Comparison of ENCODE assay signal across 11 cellular contexts in the genomic region with DNA sequence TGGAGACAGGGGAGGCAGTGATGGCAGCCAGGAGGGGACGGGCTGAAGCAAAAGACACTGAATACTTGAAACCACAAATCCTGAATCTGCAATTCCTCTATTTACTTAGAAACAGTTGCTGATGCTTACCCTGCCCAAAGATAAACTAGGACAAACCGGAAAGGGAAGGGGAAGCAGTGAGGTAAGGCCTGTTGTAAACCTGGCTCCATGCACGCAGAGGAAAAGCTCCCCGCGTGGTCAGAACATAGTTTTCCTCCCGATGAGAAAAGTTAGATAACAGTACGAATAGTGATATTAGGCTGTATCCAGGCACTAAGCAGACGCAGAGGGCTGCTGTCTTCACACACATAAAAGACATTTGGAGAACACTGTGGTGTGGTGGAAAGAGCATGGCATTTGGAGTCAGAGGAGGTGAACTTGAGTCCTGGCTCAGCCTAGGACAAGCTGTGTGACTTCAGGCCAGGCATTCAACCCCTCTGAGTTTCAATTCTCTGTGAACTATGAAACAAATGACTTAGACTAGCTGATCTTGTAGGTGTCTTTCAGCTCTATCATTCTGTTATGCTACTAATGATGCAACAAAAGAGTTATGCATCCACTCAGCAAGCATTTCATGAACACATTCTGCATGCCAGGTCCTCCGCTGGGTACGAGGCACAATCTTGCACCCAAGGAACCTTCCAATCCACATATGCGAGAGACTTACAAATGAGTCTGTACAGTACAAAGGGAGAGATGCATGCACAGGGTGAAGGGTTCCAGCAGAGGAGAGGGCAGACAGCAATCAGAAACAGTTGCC.
DNase-seq lines count a peak whose midpoint lies in the region; ATAC-seq, FAIRE-seq and TF ChIP-seq lines count a peak whose summit lies in the region.
"Had no signal": no experiment of that assay in that cellular context is flagged by ENCODE, and none has a peak within 500 bp of the region (broad histone marks: within the 10 kb centered on the region; RNA-seq: fewer than 3 reads in every experiment).

No MANE protein-coding gene starts in this region.

- in situ Hi-C loops in transverse colon (cut with MboI; ENCODE audit: low pct_ligation_motif_present in 1 of 4, low pct_unique_long_range_greater_than_20kb in 1 of 4, low sequenced_read_pairs in 3 of 4): no loop called here

- DNase-seq in UCSD-AML1 (lab: John Stamatoyannopoulos, UW; ENCODE audit: unreplicated experiment) (peak; percentile 21), fibroblast of gingiva (ENCODE audit: low read depth) (peak; percentile 8), transverse colon (no peak), GM19239 (ENCODE audit: insufficient read length, low spot score) (no peak), A673 (ENCODE audit: low spot score) (no peak), NCI-H82 treated with DMSO at 0.1 percent for 48 hours (lab: John Stamatoyannopoulos, UW; ENCODE audit: unreplicated experiment) (no peak)
- DNase-seq: DMS79, NCI-H2227 treated with DMSO at 0.1 percent for 48 hours had no signal

- H3K9me3 ChIP-seq in muscle layer of colon (ENCODE audit: low read length) (no peaks in the 10 kb centered on the region), transverse colon (no peaks in the 10 kb centered on the region), A673 (ENCODE audit: low read depth, low read length, poor library complexity, severe bottlenecking) (no peaks in the 10 kb centered on the region)

- H3K27me3 ChIP-seq in muscle layer of colon (ENCODE audit: control insufficient read depth in 1 of 2, insufficient read depth in 2 of 2, low read length in 2 of 2) (no peaks in the 10 kb centered on the region), transverse colon (no peaks in the 10 kb centered on the region), A673 (replicated peaks; ENCODE audit: insufficient read depth, low read depth, low read length, poor library complexity) (peaks cover 6% of the 10 kb centered on the region)

- TF ChIP-seq EP300 in transverse colon (IDR thresholded peaks at IDR 0.05; ENCODE audit: low read depth): peak; percentile 37

- BruUV-seq in A673 (replicated peaks; lab: Mats Ljungman, UMichigan): no TSS peak

- TF ChIP-seq POLR2A in transverse colon (IDR thresholded peaks at IDR 0.05): no peak

- peaks cover 71% of the 10 kb centered on the region for H3K4me1 ChIP-seq in muscle layer of colon (ENCODE audit: insufficient read depth, low read length)
- peaks cover 21 to 74% (median 68%) of the 10 kb centered on the region in 4 donors for H3K4me1 ChIP-seq in transverse colon
- no peaks in the 10 kb centered on the region for H3K4me1 ChIP-seq in A673 (ENCODE audit: insufficient read depth, low read length, poor library complexity, severe bottlenecking)

- 11 to 53% methylated on average over 6 to 11 of the region's 11 CpGs for whole genome bisulfite sequencing in transverse colon (ENCODE audit: low coverage in 1 of 2), 2 donors

- no peak for FAIRE-seq in GM19239 (lab: Jason Lieb, UNC)

- no peak for ATAC-seq in GM21515 (IDR thresholded peaks at IDR 0.05; ENCODE audit: unreplicated experiment)

- intact Hi-C loops in transverse colon (cut with DNase I; ENCODE audit: low total_unique reads) (no loop called here), A673 (cut with micrococcal nuclease; ENCODE audit: unreplicated experiment) (no loop called here)

- POLR2A ChIA-PET in A673 (lab: Charles Lee; ENCODE audit: low non-redundant PET): no interaction called here

- TF ChIP-seq CTCF in transverse colon (IDR thresholded peaks at IDR 0.05): peak in 1 of 5 experiments; percentile 14
- no peak for TF ChIP-seq CTCF in A673 (conservative IDR thresholded peaks at IDR 0.05; ENCODE audit: low read depth, low read length)

- CTCF ChIA-PET in A673 (lab: Charles Lee): no interaction called here

- H3K4me3 ChIP-seq in muscle layer of colon (ENCODE audit: low read depth in 1 of 2, low read length in 2 of 2) (peak overlapping the region in 1 of 2 donors; percentile 14), transverse colon (no peak overlapping the region), A673 (ENCODE audit: low read depth, low read length, poor library complexity, severe bottlenecking) (no peak overlapping the region)
- H3K4me3 ChIP-seq: SK-N-MC had no signal

- H3K9ac ChIP-seq in muscle layer of colon (ENCODE audit: low read length): peak overlapping the region; percentile 1

- H3K27ac ChIP-seq in muscle layer of colon (ENCODE audit: low read depth, low read length) (peak overlapping the region; percentile 70), transverse colon (peak overlapping the region; percentile 78 to 89 (median 88)), A673 (ENCODE audit: low read depth, low read length, poor library complexity, severe bottlenecking) (no peak overlapping the region)
- H3K27ac ChIP-seq: SK-N-MC had no signal

- peaks cover 11% of the 10 kb centered on the region for H3K36me3 ChIP-seq in muscle layer of colon (ENCODE audit: insufficient read depth, low read length)
- no peaks in the 10 kb centered on the region for H3K36me3 ChIP-seq in transverse colon
- H3K36me3 ChIP-seq in A673 (ENCODE audit: insufficient read depth, low read length, poor library complexity, severe bottlenecking): no peaks in the 10 kb centered on the region

Comparison
In these comparisons a context has a peak if more than half of its experiments do, and no peak if none do; other contexts are left out.
1. DNase-seq: peak in UCSD-AML1 (single experiment) and fibroblast of gingiva (single experiment); none in transverse colon (single experiment), GM19239 (single experiment), A673 (single experiment) and NCI-H82 treated with DMSO at 0.1 percent for 48 hours (single experiment).